Comparison of ENCODE assay signal across 19 cellular contexts in the genomic region with DNA sequence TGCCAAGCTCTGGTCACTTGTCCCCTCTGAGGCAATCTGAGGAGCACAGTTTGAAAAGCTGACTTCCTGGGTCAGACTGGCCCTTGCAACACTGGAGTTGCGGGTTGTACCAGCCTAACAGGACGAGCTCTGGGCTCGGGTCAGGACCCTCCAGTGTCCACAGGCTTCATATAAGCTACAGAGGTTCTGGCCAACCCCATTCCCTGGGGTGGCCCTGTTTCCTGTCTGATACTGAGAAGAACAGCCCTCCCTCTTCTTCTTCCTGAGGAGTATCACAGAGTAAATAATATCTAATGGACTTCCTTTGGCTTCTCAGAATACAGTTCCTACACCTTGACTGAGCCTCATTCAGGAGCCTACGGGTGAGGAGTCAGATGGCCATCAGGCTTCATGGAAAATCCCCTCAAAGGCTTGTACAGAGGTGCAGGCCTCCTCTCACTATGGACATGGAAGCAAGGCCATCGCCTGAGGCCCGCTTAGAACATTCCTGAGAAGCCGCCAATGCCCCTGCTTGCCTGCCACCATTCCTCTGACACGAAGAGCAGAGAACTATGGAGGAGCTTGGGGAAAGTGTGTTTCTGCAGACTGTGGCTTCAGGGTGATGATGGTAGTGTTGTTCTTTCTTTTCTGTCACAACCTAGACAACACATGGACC. TPM values are rescaled to one million over a fixed set of nuclear protein-coding genes. Genes with fewer than 3 reads are reported as not detected.
"Had no signal": no experiment of that assay in that cellular context is flagged by ENCODE, and none has a peak within 500 bp of the region (broad histone marks: within the 10 kb centered on the region; RNA-seq: fewer than 3 reads in every experiment).

No MANE protein-coding gene starts in this region.

- H3K4me3 ChIP-seq: coronary artery, dorsolateral prefrontal cortex, psoas muscle, sigmoid colon, skin epidermis, stomach, thoracic aorta, transverse colon had no signal

- H3K36me3 ChIP-seq: neutrophil, sigmoid colon, stomach, thoracic aorta, transverse colon had no signal

- ATAC-seq: naive thymus-derived CD4-positive, alpha-beta T cell; psoas muscle had no signal

- H3K36me3 Mint-ChIP-seq: naive thymus-derived CD4-positive, alpha-beta T cell had no signal

- H3K4me1 ChIP-seq: psoas muscle, stomach, transverse colon had no signal

- H3K27ac Mint-ChIP-seq: naive thymus-derived CD4-positive, alpha-beta T cell had no signal

- H3K27me3 ChIP-seq: neutrophil, sigmoid colon, transverse colon had no signal

- H3K27ac ChIP-seq: coronary artery, dorsolateral prefrontal cortex, neutrophil, psoas muscle, sigmoid colon, skin epidermis, stomach, thoracic aorta, transverse colon had no signal

- H3K9me3 Mint-ChIP-seq: naive thymus-derived CD4-positive, alpha-beta T cell; nephron progenitor cell had no signal

- H3K4me3 Mint-ChIP-seq: naive thymus-derived CD4-positive, alpha-beta T cell; nephron progenitor cell had no signal

- H3K9me3 ChIP-seq: neutrophil, psoas muscle, sigmoid colon, stomach, thoracic aorta, transverse colon had no signal

- DNase-seq: caudate nucleus; dorsolateral prefrontal cortex; effector memory CD4-positive, alpha-beta T cell; foreskin melanocyte; mesendoderm; naive thymus-derived CD4-positive, alpha-beta T cell; nephron progenitor cell; psoas muscle; retina; sigmoid colon; stimulated activated CD4-positive, alpha-beta T cell treated with anti-CD3 and anti-CD28 coated beads, Interleukin-2, amount 100 ng/mL, for 24 hours; stimulated activated naive CD4-positive, alpha-beta T cell; stomach; substantia nigra; transverse colon had no signal

- H3K4me1 Mint-ChIP-seq: naive thymus-derived CD4-positive, alpha-beta T cell had no signal

RNA-seq across cellular contexts. Expression of a gene that starts 28.5 kb away (rescaled TPM):
- total RNA-seq: naive thymus-derived CD4-positive, alpha-beta T cell had no signal
